ENCODE assay signal across 23 cellular contexts in genomic region chr19:28234637-28235036, GRCh38.
DNase-seq lines count a peak whose midpoint lies in the region; ATAC-seq, FAIRE-seq and TF ChIP-seq lines count a peak whose summit lies in the region.
"Had no signal": no experiment of that assay in that cellular context is flagged by ENCODE, and none has a peak within 500 bp of the region (broad histone marks: within the 10 kb centered on the region; RNA-seq: fewer than 3 reads in every experiment).

No MANE protein-coding gene starts in this region.

- peak; percentile 71 for FAIRE-seq in urothelium cell line (lab: Jason Lieb, UNC)
- FAIRE-seq: colon, HTR-8/SVneo, kidney had no signal

- H3K9me3 ChIP-seq in right atrium auricular region = no peaks in the 10 kb centered on the region
- no peaks in the 10 kb centered on the region for H3K9me3 ChIP-seq in naive thymus-derived CD4-positive, alpha-beta T cell (ENCODE audit: control insufficient read depth in 2 of 3, low read length in 3 of 3)
- H3K9me3 ChIP-seq: psoas muscle had no signal

- POLR2A ChIA-PET in naive thymus-derived CD4-positive, alpha-beta T cell (lab: Charles Lee) = no interaction called here

- no peaks in the 10 kb centered on the region for H3K4me1 ChIP-seq in right atrium auricular region
- H3K4me1 ChIP-seq in naive thymus-derived CD4-positive, alpha-beta T cell (ENCODE audit: control insufficient read depth in 2 of 2, insufficient read depth in 2 of 2, low read length in 2 of 2) = no peaks in the 10 kb centered on the region
- H3K4me1 ChIP-seq: Peyer's patch, psoas muscle had no signal

- no peaks in the 10 kb centered on the region for H3K36me3 ChIP-seq in right atrium auricular region
- no peaks in the 10 kb centered on the region for H3K36me3 ChIP-seq in brain microvascular endothelial cell (replicated peaks)
- no peaks in the 10 kb centered on the region for H3K36me3 ChIP-seq in kidney epithelial cell (ENCODE audit: control insufficient read depth, insufficient read depth, low read length)
- H3K36me3 ChIP-seq in naive thymus-derived CD4-positive, alpha-beta T cell (ENCODE audit: control insufficient read depth in 2 of 3, insufficient read depth in 3 of 3, low read length in 3 of 3) = no peaks in the 10 kb centered on the region
- H3K36me3 ChIP-seq: Peyer's patch had no signal

- H3K4me3 ChIP-seq in right atrium auricular region (no peak overlapping the region), brain microvascular endothelial cell (ENCODE audit: low read depth, low read length) (no peak overlapping the region), kidney epithelial cell (ENCODE audit: low read depth, low read length) (no peak overlapping the region), coronary artery (no peak overlapping the region)
- no peak overlapping the region for H3K4me3 ChIP-seq in naive thymus-derived CD4-positive, alpha-beta T cell (ENCODE audit: low read length)
- H3K4me3 ChIP-seq: Peyer's patch, psoas muscle had no signal

- H3K27ac ChIP-seq in right atrium auricular region = no peak overlapping the region
- no peak overlapping the region for H3K27ac ChIP-seq in brain microvascular endothelial cell
- no peak overlapping the region for H3K27ac ChIP-seq in coronary artery
- H3K27ac ChIP-seq in naive thymus-derived CD4-positive, alpha-beta T cell (ENCODE audit: low read depth, low read length) = no peak overlapping the region
- H3K27ac ChIP-seq: Peyer's patch, psoas muscle had no signal

- no peak overlapping the region for H3K27ac Mint-ChIP-seq in naive thymus-derived CD4-positive, alpha-beta T cell
- H3K27ac Mint-ChIP-seq: CD4-positive, CD25-positive, alpha-beta regulatory T cell had no signal

- H3K36me3 Mint-ChIP-seq in naive thymus-derived CD4-positive, alpha-beta T cell = no peaks in the 10 kb centered on the region
- H3K36me3 Mint-ChIP-seq: CD4-positive, CD25-positive, alpha-beta regulatory T cell had no signal

- H3K27me3 Mint-ChIP-seq in naive thymus-derived CD4-positive, alpha-beta T cell = peaks cover 0 to 8% (median 5%) of the 10 kb centered on the region in 5 donors
- H3K27me3 Mint-ChIP-seq: CD4-positive, CD25-positive, alpha-beta regulatory T cell had no signal

- intact Hi-C loops in left ventricle myocardium superior (cut with micrococcal nuclease) = no loop called here
- intact Hi-C loops in naive thymus-derived CD4-positive, alpha-beta T cell (cut with micrococcal nuclease) = no loop called here

- H3K4me1 Mint-ChIP-seq in naive thymus-derived CD4-positive, alpha-beta T cell = peaks cover 0 to 7% (median 0%) of the 10 kb centered on the region in 7 donors
- H3K4me1 Mint-ChIP-seq: CD4-positive, CD25-positive, alpha-beta regulatory T cell had no signal

- no peaks in the 10 kb centered on the region for H3K27me3 ChIP-seq in right atrium auricular region
- no peaks in the 10 kb centered on the region for H3K27me3 ChIP-seq in brain microvascular endothelial cell (replicated peaks)
- H3K27me3 ChIP-seq in kidney epithelial cell (ENCODE audit: control insufficient read depth, insufficient read depth, low read length) = no peaks in the 10 kb centered on the region
- no peaks in the 10 kb centered on the region for H3K27me3 ChIP-seq in naive thymus-derived CD4-positive, alpha-beta T cell (ENCODE audit: control insufficient read depth in 2 of 2, insufficient read depth in 2 of 2, low read length in 2 of 2)
- H3K27me3 ChIP-seq: Peyer's patch had no signal

- H3K4me3 Mint-ChIP-seq in naive thymus-derived CD4-positive, alpha-beta T cell = no peak overlapping the region
- H3K4me3 Mint-ChIP-seq: CD4-positive, CD25-positive, alpha-beta regulatory T cell; neural crest cell had no signal

- TF ChIP-seq CTCF in right atrium auricular region (IDR thresholded peaks at IDR 0.05) (no peak), brain microvascular endothelial cell (IDR thresholded peaks at IDR 0.05; ENCODE audit: low read depth, low read length, missing control alignments) (no peak), kidney epithelial cell (IDR thresholded peaks at IDR 0.05; ENCODE audit: insufficient read depth, low read length, poor library complexity, severe bottlenecking) (no peak), coronary artery (IDR thresholded peaks at IDR 0.05) (no peak)

- peak; percentile 46 for ATAC-seq in left ventricle myocardium superior
- no peak for ATAC-seq in naive thymus-derived CD4-positive, alpha-beta T cell
- ATAC-seq: psoas muscle had no signal

- DNase-seq in left ventricle myocardium superior (peak; percentile 28), right atrium auricular region (ENCODE audit: low spot score) (no peak), brain microvascular endothelial cell (peak; percentile 2), kidney epithelial cell (ENCODE audit: low read depth) (peak; percentile 25), urothelium cell line (ENCODE audit: low spot score) (peak; percentile 76), coronary artery (ENCODE audit: low spot score) (no peak)
- DNase-seq in naive thymus-derived CD4-positive, alpha-beta T cell = no peak
- DNase-seq in activated CD4-positive, alpha-beta T cell treated with anti-CD3 and anti-CD28 coated beads, Interleukin-2, amount 50 U/mL, for 4 hours = no peak
- DNase-seq: activated CD4-positive, alpha-beta T cell treated with anti-CD3 and anti-CD28 coated beads for 48 hours; activated CD8-positive, alpha-beta memory T cell treated with anti-CD3 and anti-CD28 coated beads, Interleukin-2, amount 50 U/mL, for 4 hours; activated gamma-delta T cell treated with Interleukin-2 at 50 U/mL for 16 hours; amniotic stem cell; CD4-positive, CD25-positive, alpha-beta regulatory T cell; Karpas-422; kidney; NCI-H2081; NCI-H446 treated with DMSO at 0.1 percent for 48 hours; NK-92 treated with Interleukin-12 subunit alpha and Interleukin-12 subunit beta, amount 100 ng/mL, for 24 hours; Peyer's patch; psoas muscle had no signal

- in situ Hi-C loops in brain microvascular endothelial cell (cut with HindIII; ENCODE audit: low pct_ligation_motif_present, low sequenced_read_pairs) = no loop called here

- H3K9me3 Mint-ChIP-seq in naive thymus-derived CD4-positive, alpha-beta T cell = peaks cover 0 to 11% (median 0%) of the 10 kb centered on the region in 11 donors
- H3K9me3 Mint-ChIP-seq: neural crest cell had no signal

- CTCF ChIA-PET in naive thymus-derived CD4-positive, alpha-beta T cell (lab: Charles Lee) = no interaction called here

Comparison
In these comparisons a context has a peak if more than half of its experiments do, and no peak if none do; other contexts are left out.
1. DNase-seq: peak in left ventricle myocardium superior (single experiment), brain microvascular endothelial cell (single experiment), kidney epithelial cell (single experiment) and urothelium cell line (single experiment); none in right atrium auricular region (single experiment), coronary artery (single experiment), naive thymus-derived CD4-positive, alpha-beta T cell (0 of 9) and activated CD4-positive, alpha-beta T cell treated with anti-CD3 and anti-CD28 coated beads, Interleukin-2, amount 50 U/mL, for 4 hours (0 of 2).